Comparison of ENCODE assay signal across 17 cellular contexts in genomic region chr18:47832348-47832747, GRCh38.
"Had no signal": no experiment of that assay in that cellular context is flagged by ENCODE, and none has a peak within 500 bp of the region (broad histone marks: within the 10 kb centered on the region; RNA-seq: fewer than 3 reads in every experiment).

No MANE protein-coding gene starts in this region.

- H3K27me3 ChIP-seq: breast epithelium, esophagus muscularis mucosa, pancreas, spleen, thyroid gland had no signal

- H3K36me3 ChIP-seq: breast epithelium, thyroid gland had no signal

- H3K4me1 ChIP-seq: breast epithelium, esophagus muscularis mucosa, pancreas, spleen had no signal

- H3K9me3 Mint-ChIP-seq: natural killer cell had no signal

- H3K4me3 Mint-ChIP-seq: activated naive CD8-positive, alpha-beta T cell treated with anti-CD3 and anti-CD28 coated beads, Interleukin-2, amount 10 ng/mL, durations not matched to agents 7 days and 5 days; natural killer cell had no signal

- ATAC-seq: activated CD4-positive, CD25-positive, alpha-beta regulatory T cell treated with anti-CD3 and anti-CD28 coated beads, Interleukin-2, amount 50 U/mL, for 24 hours; natural killer cell; sciatic nerve had no signal

- H3K4me3 ChIP-seq: breast epithelium, esophagus muscularis mucosa, pancreas, spleen, thyroid gland had no signal

- H3K27ac Mint-ChIP-seq: activated naive CD8-positive, alpha-beta T cell treated with anti-CD3 and anti-CD28 coated beads, Interleukin-2, amount 10 ng/mL, durations not matched to agents 7 days and 5 days had no signal

- H3K36me3 Mint-ChIP-seq: natural killer cell had no signal

- H3K27me3 Mint-ChIP-seq: activated naive CD8-positive, alpha-beta T cell treated with anti-CD3 and anti-CD28 coated beads, Interleukin-2, amount 10 ng/mL, durations not matched to agents 7 days and 5 days had no signal

- DNase-seq: activated CD4-positive, alpha-beta T cell treated with anti-CD3 and anti-CD28 coated beads, Interleukin-2, amount 50 U/mL, for 1 hour; activated CD8-positive, alpha-beta memory T cell treated with anti-CD3 and anti-CD28 coated beads, Interleukin-2, amount 50 U/mL, for 4 hours; activated naive CD8-positive, alpha-beta T cell treated with anti-CD3 and anti-CD28 coated beads, Interleukin-2, amount 10 ng/mL, durations not matched to agents 7 days and 5 days; activated T-cell treated with anti-CD3 and anti-CD28 coated beads, Interleukin-2, amount 50 U/mL, for 48 hours; aorta; dermis blood vessel endothelial cell; effector memory CD4-positive, alpha-beta T cell; foreskin fibroblast; natural killer cell; pancreas; spleen; stimulated activated naive CD4-positive, alpha-beta T cell treated with Interleukin-2 at 50 U/mL for 16 hours; thyroid gland had no signal

- H3K4me1 Mint-ChIP-seq: activated naive CD8-positive, alpha-beta T cell treated with anti-CD3 and anti-CD28 coated beads, Interleukin-2, amount 10 ng/mL, durations not matched to agents 7 days and 5 days had no signal

- H3K27ac ChIP-seq: breast epithelium, esophagus muscularis mucosa, pancreas, spleen had no signal

- H3K9me3 ChIP-seq: breast epithelium, esophagus muscularis mucosa, pancreas, thyroid gland had no signal
